ENCODE assay signal across 24 cellular contexts in the genomic region with DNA sequence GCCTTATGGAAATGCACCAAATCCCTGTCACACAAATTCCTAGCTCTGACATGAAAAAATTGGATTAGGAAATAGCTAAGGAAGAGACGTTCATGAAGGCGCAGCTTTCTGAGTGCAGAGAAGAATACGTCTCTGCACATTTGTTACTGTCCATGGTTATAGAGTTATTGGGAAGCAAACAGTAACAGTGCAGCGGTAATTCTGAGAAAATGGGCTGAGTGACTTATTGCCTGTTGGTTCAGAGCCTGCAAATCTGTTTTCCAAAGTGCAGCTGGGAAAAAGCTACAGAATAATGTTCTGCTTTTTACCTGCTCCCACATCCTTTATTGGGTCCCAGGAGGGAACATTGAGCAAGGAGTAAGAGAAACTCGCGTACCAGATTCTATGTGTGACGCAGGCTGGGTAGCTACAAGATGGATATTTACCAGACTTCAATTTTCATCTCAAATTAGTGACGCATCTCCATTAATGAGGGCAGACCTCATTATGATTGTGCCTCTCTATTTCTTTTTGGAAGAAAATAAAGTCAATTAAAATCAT.
"Had no signal": no experiment of that assay in that cellular context is flagged by ENCODE, and none has a peak within 500 bp of the region (broad histone marks: within the 10 kb centered on the region; RNA-seq: fewer than 3 reads in every experiment).

No MANE protein-coding gene starts in this region.

- DNase-seq: islet precursor cell; left ventricle myocardium inferior; mesendoderm; naive B cell; natural killer cell; nephron progenitor cell; nucleus accumbens; pancreas; posterior cingulate gyrus; retina; right cardiac atrium; small intestine; spleen; stimulated activated CD4-positive, alpha-beta T cell treated with anti-CD3 and anti-CD28 coated beads, Interleukin-4, amount 100 ng/mL, for 24 hours; stimulated activated naive CD4-positive, alpha-beta T cell treated with Interleukin-2 at 50 U/mL for 16 hours; stimulated activated naive CD8-positive, alpha-beta T cell treated with anti-CD3 and anti-CD28 coated beads, Interleukin-15, amount 100 ng/mL, for 72 hours; substantia nigra had no signal

- H3K27ac ChIP-seq: hepatocyte, left ventricle myocardium inferior, pancreas, prostate gland, spleen, tibial nerve, vagina had no signal

- ATAC-seq: natural killer cell; pancreas; right cardiac atrium; sciatic nerve; stimulated activated effector memory CD8-positive, alpha-beta T cell treated with anti-CD3 and anti-CD28 coated beads, Interleukin-12 subunit alpha, Interleukin-12 subunit beta, amount 100 ng/mL, for 72 hours; stimulated activated naive CD8-positive, alpha-beta T cell treated with anti-CD3 and anti-CD28 coated beads, Interleukin-15, amount 100 ng/mL, for 72 hours had no signal

- H3K4me2 ChIP-seq: hepatocyte had no signal

- H3K4me1 ChIP-seq: left ventricle myocardium inferior, pancreas, prostate gland, spleen, tibial nerve, vagina had no signal

- H2AFZ ChIP-seq: hepatocyte had no signal

- H3K36me3 ChIP-seq: left ventricle myocardium inferior, pancreas, prostate gland, spleen, tibial nerve, vagina had no signal

- H3K27me3 ChIP-seq: hepatocyte, pancreas, spleen, tibial nerve, vagina had no signal

- H3K9me3 ChIP-seq: left ventricle myocardium inferior, pancreas, prostate gland, spleen, tibial nerve, vagina had no signal

- H3K4me3 ChIP-seq: hepatocyte, left ventricle myocardium inferior, lung, pancreas, prostate gland, spleen, tibial nerve, vagina had no signal
